In the genomic region with DNA sequence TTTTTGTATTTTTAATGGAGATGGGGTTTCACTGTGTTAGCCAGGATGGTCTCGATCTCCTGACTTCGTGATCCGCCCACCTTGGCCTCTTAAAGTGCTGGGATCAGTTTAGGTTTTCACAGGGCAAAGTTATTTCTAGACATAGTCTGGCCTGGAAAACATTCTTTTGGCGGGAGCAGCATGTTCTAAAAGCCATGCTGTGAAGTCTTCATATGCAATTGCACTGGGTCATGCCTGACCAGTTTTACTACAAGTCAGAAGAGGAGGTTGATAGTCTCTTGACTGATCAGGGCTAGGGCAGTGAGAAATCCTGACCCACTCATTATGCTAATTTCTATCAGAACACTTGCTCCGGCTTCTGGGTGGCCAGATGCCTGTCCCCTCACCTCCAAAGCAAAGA, we compare ENCODE assay signal across 18 cellular contexts.
"Had no signal": no experiment of that assay in that cellular context is flagged by ENCODE, and none has a peak within 500 bp of the region (broad histone marks: within the 10 kb centered on the region; RNA-seq: fewer than 3 reads in every experiment).

No MANE protein-coding gene starts in this region.

- H3K27ac ChIP-seq: heart left ventricle, neutrophil, psoas muscle, skin epidermis, stomach, thoracic aorta had no signal

- H3K27me3 ChIP-seq: neutrophil had no signal

- H3K4me3 Mint-ChIP-seq: naive thymus-derived CD8-positive, alpha-beta T cell had no signal

- H3K4me1 Mint-ChIP-seq: naive thymus-derived CD8-positive, alpha-beta T cell had no signal

- ATAC-seq: esophagus mucosa; heart left ventricle; left lobe of liver; mucosa of descending colon; naive thymus-derived CD8-positive, alpha-beta T cell; psoas muscle; sciatic nerve had no signal

- H3K36me3 Mint-ChIP-seq: naive thymus-derived CD8-positive, alpha-beta T cell had no signal

- DNase-seq: effector memory CD4-positive, alpha-beta T cell; heart left ventricle; hippocampal formation; kidney glomerular epithelial cell; mucosa of descending colon; naive thymus-derived CD8-positive, alpha-beta T cell; psoas muscle; retina; stimulated activated naive CD4-positive, alpha-beta T cell; stomach; substantia nigra; trophoblast cell had no signal

- H3K36me3 ChIP-seq: heart left ventricle, neutrophil, stomach, thoracic aorta had no signal

- H3K4me1 ChIP-seq: psoas muscle, stomach had no signal

- H3K27ac Mint-ChIP-seq: naive thymus-derived CD8-positive, alpha-beta T cell had no signal

- H3K4me3 ChIP-seq: heart left ventricle, mucosa of descending colon, psoas muscle, skin epidermis, stomach, thoracic aorta had no signal

- H3K9me3 ChIP-seq: heart left ventricle, mucosa of descending colon, neutrophil, psoas muscle, stomach, thoracic aorta had no signal
